30 cellular contexts compared by ENCODE assay signal in the genomic region with DNA sequence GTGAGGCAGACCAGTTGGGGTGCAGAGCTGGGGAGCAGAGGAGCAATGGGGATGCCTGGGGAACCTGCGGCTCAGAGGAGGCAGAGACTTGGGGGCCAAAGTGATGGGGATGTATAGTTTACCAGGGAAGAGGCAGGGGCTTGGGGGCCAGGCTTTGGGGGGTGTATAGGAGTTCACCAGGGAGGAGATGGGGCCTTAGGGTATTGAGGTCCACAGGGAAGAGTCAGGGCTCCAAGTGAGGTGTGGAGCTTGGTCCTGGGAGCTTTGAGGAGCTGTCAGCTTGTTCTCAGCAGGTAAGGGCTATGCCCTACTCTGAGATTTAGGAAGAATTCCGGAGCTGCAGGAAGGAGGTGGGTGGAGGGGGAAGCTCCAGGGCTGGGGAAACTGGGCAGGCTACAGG. TPM values are rescaled to one million over a fixed set of nuclear protein-coding genes. Genes with fewer than 3 reads are reported as not detected.
DNase-seq lines count a peak whose midpoint lies in the region; ATAC-seq and TF ChIP-seq lines count a peak whose summit lies in the region.
"Had no signal": no experiment of that assay in that cellular context is flagged by ENCODE, and none has a peak within 500 bp of the region (broad histone marks: within the 10 kb centered on the region; RNA-seq: fewer than 3 reads in every experiment).

No MANE protein-coding gene starts in this region.

- H3K9me3 Mint-ChIP-seq in memory B cell, result no peaks in the 10 kb centered on the region
- H3K9me3 Mint-ChIP-seq: CD4-positive, CD25-positive, alpha-beta regulatory T cell; naive B cell had no signal

- H3K4me3 ChIP-seq in SK-N-SH (ENCODE audit: low read depth in 2 of 2, low read length in 1 of 2) (no peak overlapping the region), PC-3 (ENCODE audit: low read length) (no peak overlapping the region), spleen (no peak overlapping the region)
- H3K4me3 ChIP-seq: ovary, Peyer's patch, thoracic aorta had no signal

- ATAC-seq in SK-N-SH treated with all-trans-retinoic acid at 6 μM for 48 hours (no peak), PC-3 (0 out of 2 replicates have a peak, but pooled peaks have one; percentile 14), memory B cell (ENCODE audit: low read depth) (no peak)
- ATAC-seq: activated CD4-positive, alpha-beta T cell treated with anti-CD3 and anti-CD28 coated beads for 36 hours; activated CD8-positive, alpha-beta T cell treated with anti-CD3 and anti-CD28 coated beads, Interleukin-2, amount 10 ng/mL, durations not matched to agents 7 days and 5 days; right cardiac atrium had no signal

- H3K27me3 Mint-ChIP-seq in memory B cell, result no peaks in the 10 kb centered on the region
- H3K27me3 Mint-ChIP-seq: activated CD4-positive, alpha-beta T cell treated with anti-CD3 and anti-CD28 coated beads for 36 hours; CD4-positive, CD25-positive, alpha-beta regulatory T cell; naive B cell had no signal

- H3K4me2 ChIP-seq in SK-N-SH (no peak overlapping the region), PC-3 (ENCODE audit: low read length) (no peak overlapping the region)

- no TSS peak for BruUV-seq in PC-3 (replicated peaks; lab: Mats Ljungman, UMichigan)

- H3F3A ChIP-seq in SK-N-SH (replicated peaks; ENCODE audit: insufficient read depth), result peaks cover 5% of the 10 kb centered on the region
- no peaks in the 10 kb centered on the region for H3F3A ChIP-seq in PC-3 (ENCODE audit: low read length, unreplicated experiment)

- TF ChIP-seq EP300 in SK-N-SH (IDR thresholded peaks at IDR 0.05; ENCODE audit: borderline replicate concordance in 1 of 2, low read depth in 1 of 2, low read length in 1 of 2), result no peak

- H3K27ac ChIP-seq in SK-N-SH (ENCODE audit: low read depth in 2 of 2, low read length in 1 of 2), result no peak overlapping the region
- no peak overlapping the region for H3K27ac ChIP-seq in PC-3 (ENCODE audit: low read length)
- H3K27ac ChIP-seq in spleen, result peak overlapping the region in 7 of 8 donors; percentile 26 to 77 (median 63)
- H3K27ac ChIP-seq: 22Rv1, ovary, thoracic aorta had no signal

- 0 out of 2 replicates have a peak, but pooled peaks cover 3% of the 10 kb centered on the region for H4K20me1 ChIP-seq in SK-N-SH (ENCODE audit: insufficient read depth)
- no peaks in the 10 kb centered on the region for H4K20me1 ChIP-seq in PC-3 (ENCODE audit: low read length)

- no peaks in the 10 kb centered on the region for H3K9me3 ChIP-seq in SK-N-SH
- no peaks in the 10 kb centered on the region for H3K9me3 ChIP-seq in PC-3 (ENCODE audit: low read length)
- no peaks in the 10 kb centered on the region for H3K9me3 ChIP-seq in spleen
- H3K9me3 ChIP-seq: ovary, Peyer's patch, thoracic aorta had no signal

- H3K79me2 ChIP-seq in SK-N-SH (ENCODE audit: insufficient read depth) (peaks cover 10% of the 10 kb centered on the region), PC-3 (ENCODE audit: low read length) (no peaks in the 10 kb centered on the region)

- no peak for TF ChIP-seq CTCF in SK-N-SH (IDR thresholded peaks at IDR 0.05)
- TF ChIP-seq CTCF in PC-3 (conservative IDR thresholded peaks at IDR 0.05; ENCODE audit: low read depth, low read length), result no peak
- TF ChIP-seq CTCF in spleen (IDR thresholded peaks at IDR 0.05 in 8 of 11, conservative IDR thresholded peaks at IDR 0.05 in 3 of 11), result no peak

- peaks cover 18% of the 10 kb centered on the region for H3K4me1 Mint-ChIP-seq in memory B cell
- H3K4me1 Mint-ChIP-seq: activated CD4-positive, alpha-beta T cell treated with anti-CD3 and anti-CD28 coated beads for 36 hours had no signal

- peak overlapping the region; percentile 28 for H3K27ac Mint-ChIP-seq in memory B cell
- H3K27ac Mint-ChIP-seq: activated CD4-positive, alpha-beta T cell treated with anti-CD3 and anti-CD28 coated beads for 36 hours; activated CD8-positive, alpha-beta T cell treated with anti-CD3 and anti-CD28 coated beads, Interleukin-2, amount 10 ng/mL, durations not matched to agents 7 days and 5 days; CD4-positive, CD25-positive, alpha-beta regulatory T cell had no signal

- H2AFZ ChIP-seq in SK-N-SH (ENCODE audit: low read depth), result no peak overlapping the region
- no peak overlapping the region for H2AFZ ChIP-seq in PC-3 (ENCODE audit: low read length)

- CTCF ChIA-PET in SK-N-SH (lab: Yijun Ruan, JAX) (interaction anchor here (0.7 to 1.3 kb wide), 2 partner anchors 14 to 17 kb away, joined by 3 to 5 read pairs; no protein-coding TSS in a partner anchor), PC-3 (lab: Charles Lee) (no interaction called here)

- H3K9ac ChIP-seq in SK-N-SH (no peak overlapping the region), PC-3 (ENCODE audit: low read length) (no peak overlapping the region)

- TF ChIP-seq POLR2A in spleen (IDR thresholded peaks at IDR 0.05), result no peak

- no peak overlapping the region for H3K4me3 Mint-ChIP-seq in memory B cell
- H3K4me3 Mint-ChIP-seq: activated CD4-positive, alpha-beta T cell treated with anti-CD3 and anti-CD28 coated beads for 36 hours; activated CD8-positive, alpha-beta T cell treated with anti-CD3 and anti-CD28 coated beads, Interleukin-2, amount 10 ng/mL, durations not matched to agents 7 days and 5 days; CD4-positive, CD25-positive, alpha-beta regulatory T cell had no signal

- POLR2A ChIA-PET in SK-N-SH (lab: Yijun Ruan, JAX), result no interaction called here
- POLR2A ChIA-PET in PC-3 (lab: Charles Lee; ENCODE audit: unreplicated experiment), result no interaction called here

- no peak for TF ChIP-seq RAD21 in SK-N-SH (IDR thresholded peaks at IDR 0.05; ENCODE audit: low read length)

- H3K9me2 ChIP-seq in SK-N-SH (no peaks in the 10 kb centered on the region), PC-3 (replicated peaks; ENCODE audit: low read length) (no peaks in the 10 kb centered on the region)

- DNase-seq in SK-N-SH (no peak), PC-3 (no peak), memory B cell (ENCODE audit: low spot score in 2 of 2) (no peak), spleen (no peak), OCI-M1 (lab: John Stamatoyannopoulos, UW) (no peak), occipital lobe (lab: John Stamatoyannopoulos, UW) (no peak)
- no peak for DNase-seq in activated CD8-positive, alpha-beta memory T cell treated with anti-CD3 and anti-CD28 coated beads, Interleukin-2, amount 50 U/mL, for 48 hours
- DNase-seq: activated CD4-positive, alpha-beta T cell treated with anti-CD3 and anti-CD28 coated beads for 36 hours; activated CD8-positive, alpha-beta T cell treated with anti-CD3 and anti-CD28 coated beads, Interleukin-2, amount 10 ng/mL, durations not matched to agents 7 days and 5 days; activated effector memory CD4-positive, alpha-beta T cell treated with anti-CD3 and anti-CD28 coated beads, Interleukin-2, amount 50 U/mL, for 16 hours; activated T-cell treated with anti-CD3 and anti-CD28 coated beads for 4 hours; amniotic stem cell; CD4-positive, CD25-positive, alpha-beta regulatory T cell; HCEC 1CT; KG1; mesenchymal stem cell; MM.1S; naive B cell; NCI-H2029 treated with DMSO at 0.1 percent for 48 hours; NCI-H226; NCI-H69; ovary; Peyer's patch; stimulated activated CD4-positive, alpha-beta T cell treated with anti-CD3 and anti-CD28 coated beads, Interleukin-12 subunit alpha, Interleukin-12 subunit beta, amount 100 ng/mL, for 4 hours; stimulated activated CD4-positive, alpha-beta T cell treated with anti-CD3 and anti-CD28 coated beads, Interleukin-4, amount 100 ng/mL, for 1 hour; T-helper 2 cell had no signal

- H3K4me1 ChIP-seq in SK-N-SH (ENCODE audit: control insufficient read depth in 1 of 2, insufficient read depth in 2 of 2, low read depth in 1 of 2, low read length in 1 of 2) (no peaks in the 10 kb centered on the region), PC-3 (ENCODE audit: insufficient read depth, low read length) (no peaks in the 10 kb centered on the region), spleen (peaks cover 8 to 77% (median 44%) of the 10 kb centered on the region in 6 donors)

- H3K36me3 ChIP-seq in SK-N-SH (replicated peaks in 1 of 2; ENCODE audit: control insufficient read depth in 1 of 2, insufficient read depth in 2 of 2, low read length in 1 of 2) (peaks cover under 1 to 5% of the 10 kb centered on the region in 2 experiments), PC-3 (ENCODE audit: low read depth, low read length) (no peaks in the 10 kb centered on the region; the same call in 1 of the 2 replicates), spleen (peaks cover 0 to 62% (median 20%) of the 10 kb centered on the region in 6 donors)
- H3K36me3 ChIP-seq: ovary, thoracic aorta had no signal

- H3K36me3 Mint-ChIP-seq in memory B cell, result peaks cover 11% of the 10 kb centered on the region

- 95% methylated on average over 2 of the region's 2 CpGs for WGBS in SK-N-SH (ENCODE audit: low lambda C conversion rate)
- WGBS in spleen, 5 donors, result 61 to 84% (median 81%) methylated on average over 2 of the region's 2 CpGs

- intact Hi-C loops in PC-3 (cut with micrococcal nuclease), result no loop called here
- intact Hi-C loops in spleen (cut with DNase I; ENCODE audit: low total_unique reads), result no loop called here

- H3K27me3 ChIP-seq in SK-N-SH (ENCODE audit: insufficient read depth) (no peaks in the 10 kb centered on the region), PC-3 (ENCODE audit: low read length) (no peaks in the 10 kb centered on the region), spleen (replicated peaks in 1 of 7) (no peaks in the 10 kb centered on the region)
- H3K27me3 ChIP-seq: ovary, Peyer's patch had no signal

TF ChIP-seq in SK-N-SH treated with all-trans-retinoic acid at 6 μM for 48 hours, 23 proteins besides CTCF, POLR2A, EP300 and RAD21:
- TF ChIP-seq BACH2 (CRISPR knock-in tag; IDR thresholded peaks at IDR 0.05; ENCODE audit: borderline replicate concordance) (no peak), ZFP3 (CRISPR knock-in tag; IDR thresholded peaks at IDR 0.05) (0 out of 2 replicates have a peak, but pooled peaks have one; percentile 34)

TF ChIP-seq in SK-N-SH, 30 proteins besides CTCF, POLR2A, EP300 and RAD21:
- no peak for TF ChIP-seq TAF1 (IDR thresholded peaks at IDR 0.05; ENCODE audit: borderline replicate concordance, low read depth, low read length)

RNA-seq across cellular contexts. Expression of a gene that starts 10.8 kb away (rescaled TPM):
- 5.7 and 6.4 TPM in 2 replicates for polyA plus RNA-seq in SK-N-SH (2012; rRNA removed)
- polyA plus RNA-seq in SK-N-SH (2012; cell fraction: cytosol; rRNA removed), result 4.6 and 6.5 TPM in 2 replicates
- polyA plus RNA-seq in SK-N-SH (2012; cell fraction: nucleus; rRNA removed), result 3.5 and 4.0 TPM in 2 replicates
- total RNA-seq in PC-3 (2014; rRNA removed), result 8.3 and 12.0 TPM in 2 replicates
- 10 to 100 TPM; 21.6 to 39.8 (median 27.5) TPM for total RNA-seq in spleen
- polyA plus RNA-seq in spleen, result 10 to 100 TPM; 12.5 to 36.7 (median 13.8) TPM
- total RNA-seq in occipital lobe, result 5.6 TPM

RNA-seq across cellular contexts. Expression of a gene that starts 20.0 kb away (rescaled TPM):
- polyA plus RNA-seq in SK-N-SH (2012; rRNA removed), result 188 and 312 TPM in 2 replicates
- polyA plus RNA-seq in SK-N-SH (2012; cell fraction: cytosol; rRNA removed), result 180 and 229 TPM in 2 replicates
- 153 and 184 TPM in 2 replicates for polyA plus RNA-seq in SK-N-SH (2012; cell fraction: nucleus; rRNA removed)
- total RNA-seq in PC-3 (2014; rRNA removed), result 426 and 474 TPM in 2 replicates
- 100 to 1,000 TPM in 1 of 7 donors, 10 to 100 TPM in 6; 39.7 to 100 (median 66.3) TPM for total RNA-seq in spleen
- 10 to 100 TPM; 39.0 to 72.5 (median 62.6) TPM for polyA plus RNA-seq in spleen
- total RNA-seq in occipital lobe, result 37.9 TPM

Comparison
In these comparisons a context has a peak if more than half of its experiments do, and no peak if none do; other contexts are left out.
1. H3K27ac ChIP-seq: peak in spleen (7 of 8); none in SK-N-SH (0 of 2) and PC-3 (single experiment).